8 cellular contexts compared by ENCODE assay signal in genomic region chr11:95922536-95923440, GRCh38. TPM values are rescaled to one million over a fixed set of nuclear protein-coding genes. Genes with fewer than 3 reads are reported as not detected.
DNase-seq lines count a peak whose midpoint lies in the region.

No MANE protein-coding gene starts in this region.

- H3K4me1 Mint-ChIP-seq in activated naive CD4-positive, alpha-beta T cell treated with anti-CD3 and anti-CD28 coated beads, Interleukin-2, amount 10 ng/mL, durations not matched to agents 7 days and 5 days = peaks cover 24% of the 10 kb centered on the region
- H3K4me1 Mint-ChIP-seq in activated CD4-positive, alpha-beta memory T cell treated with anti-CD3 and anti-CD28 coated beads, Interleukin-2, amount 10 ng/mL, durations not matched to agents 7 days and 5 days = peaks cover 25% of the 10 kb centered on the region

- peaks cover 17% of the 10 kb centered on the region for H3K4me1 ChIP-seq in iPS-18a (ENCODE audit: control insufficient read depth, low read depth, low read length)
- no peaks in the 10 kb centered on the region for H3K4me1 ChIP-seq in stomach smooth muscle (ENCODE audit: control insufficient read depth, insufficient read depth, low read length)

- POLR2A ChIA-PET in activated CD4-positive, alpha-beta memory T cell treated with anti-CD3 and anti-CD28 coated beads, Interleukin-2, amount 10 ng/mL, durations not matched to agents 7 days and 5 days (lab: Charles Lee) = interaction anchor here (1.2 to 1.3 kb wide), 3 partner anchors 20 to 133 kb away, joined by 3 to 4 read pairs (median 4); partner anchors contain the start of genes CEP57 and FAM76B

- no peak for DNase-seq in activated naive CD4-positive, alpha-beta T cell treated with anti-CD3 and anti-CD28 coated beads, Interleukin-2, amount 10 ng/mL, durations not matched to agents 7 days and 5 days
- DNase-seq in activated naive CD4-positive, alpha-beta T cell treated with anti-CD3 and anti-CD28 coated beads, Interleukin-2, amount 50 U/mL, for 16 hours = no peak
- no peak for DNase-seq in activated CD4-positive, alpha-beta memory T cell treated with anti-CD3 and anti-CD28 coated beads, Interleukin-2, amount 10 ng/mL, durations not matched to agents 7 days and 5 days
- DNase-seq in LoVo (ENCODE audit: low spot score) (no peak), iPS-NIHi11 (ENCODE audit: low spot score) (no peak)
- DNase-seq in stimulated activated CD4-positive, alpha-beta T cell treated with anti-CD3 and anti-CD28 coated beads, Interleukin-4, amount 100 ng/mL, for 1 hour = no peak

- H3K27me3 ChIP-seq in iPS-18a (ENCODE audit: control insufficient read depth, insufficient read depth, low read length) (no peaks in the 10 kb centered on the region), stomach smooth muscle (ENCODE audit: control insufficient read depth in 1 of 2, insufficient read depth in 2 of 2, low read length in 2 of 2) (no peaks in the 10 kb centered on the region)

- H3K4me3 ChIP-seq in iPS-18a (ENCODE audit: low read length) = peak overlapping the region; percentile 92
- peak overlapping the region; percentile 89 to 90 for H3K4me3 ChIP-seq in stomach smooth muscle (ENCODE audit: low read length in 2 of 2)

- H3K9me3 ChIP-seq in iPS-18a (ENCODE audit: control insufficient read depth, low read depth, low read length) (no peaks in the 10 kb centered on the region), stomach smooth muscle (ENCODE audit: control insufficient read depth in 2 of 2, low read length in 2 of 2) (no peaks in the 10 kb centered on the region)

- H3K36me3 Mint-ChIP-seq in activated naive CD4-positive, alpha-beta T cell treated with anti-CD3 and anti-CD28 coated beads, Interleukin-2, amount 10 ng/mL, durations not matched to agents 7 days and 5 days = peaks cover 3% of the 10 kb centered on the region
- H3K36me3 Mint-ChIP-seq in activated CD4-positive, alpha-beta memory T cell treated with anti-CD3 and anti-CD28 coated beads, Interleukin-2, amount 10 ng/mL, durations not matched to agents 7 days and 5 days (ENCODE audit: low read depth) = peaks cover 7% of the 10 kb centered on the region

- H3K9me3 Mint-ChIP-seq in activated naive CD4-positive, alpha-beta T cell treated with anti-CD3 and anti-CD28 coated beads, Interleukin-2, amount 10 ng/mL, durations not matched to agents 7 days and 5 days = no peaks in the 10 kb centered on the region
- no peaks in the 10 kb centered on the region for H3K9me3 Mint-ChIP-seq in activated CD4-positive, alpha-beta memory T cell treated with anti-CD3 and anti-CD28 coated beads, Interleukin-2, amount 10 ng/mL, durations not matched to agents 7 days and 5 days

- H3K36me3 ChIP-seq in iPS-18a (ENCODE audit: control insufficient read depth, low read depth, low read length) = no peaks in the 10 kb centered on the region
- H3K36me3 ChIP-seq in stomach smooth muscle (ENCODE audit: control insufficient read depth in 2 of 2, insufficient read depth in 2 of 2, low read length in 2 of 2) = no peaks in the 10 kb centered on the region

- H3K9ac ChIP-seq in iPS-18a (ENCODE audit: low read length) (peak overlapping the region; percentile 83), stomach smooth muscle (ENCODE audit: low read length in 2 of 2) (peak overlapping the region; percentile 90 to 99)

- CTCF ChIA-PET in activated naive CD4-positive, alpha-beta T cell treated with anti-CD3 and anti-CD28 coated beads, Interleukin-2, amount 10 ng/mL, durations not matched to agents 7 days and 5 days (lab: Charles Lee) = interaction anchor here (0.6 kb wide), 1 partner anchor 1406 kb away, joined by 3 read pairs; no protein-coding TSS in a partner anchor
- CTCF ChIA-PET in activated CD4-positive, alpha-beta memory T cell treated with anti-CD3 and anti-CD28 coated beads, Interleukin-2, amount 10 ng/mL, durations not matched to agents 7 days and 5 days (lab: Charles Lee) = interaction anchor here (0.6 to 1.7 kb wide), 5 partner anchors 11 to 420 kb away, joined by 3 to 7 read pairs (median 4); partner anchors contain the start of gene MAML2

- H3K27ac ChIP-seq in iPS-18a (ENCODE audit: low read length) (peak overlapping the region; percentile 94), stomach smooth muscle (ENCODE audit: low read length) (peak overlapping the region; percentile 87)

- peak overlapping the region; percentile 79 for H3K4me3 Mint-ChIP-seq in activated naive CD4-positive, alpha-beta T cell treated with anti-CD3 and anti-CD28 coated beads, Interleukin-2, amount 10 ng/mL, durations not matched to agents 7 days and 5 days
- peak overlapping the region; percentile 97 for H3K4me3 Mint-ChIP-seq in activated CD4-positive, alpha-beta memory T cell treated with anti-CD3 and anti-CD28 coated beads, Interleukin-2, amount 10 ng/mL, durations not matched to agents 7 days and 5 days

- peaks cover 11% of the 10 kb centered on the region for H3K27me3 Mint-ChIP-seq in activated naive CD4-positive, alpha-beta T cell treated with anti-CD3 and anti-CD28 coated beads, Interleukin-2, amount 10 ng/mL, durations not matched to agents 7 days and 5 days
- no peaks in the 10 kb centered on the region for H3K27me3 Mint-ChIP-seq in activated CD4-positive, alpha-beta memory T cell treated with anti-CD3 and anti-CD28 coated beads, Interleukin-2, amount 10 ng/mL, durations not matched to agents 7 days and 5 days

- H3K27ac Mint-ChIP-seq in activated naive CD4-positive, alpha-beta T cell treated with anti-CD3 and anti-CD28 coated beads, Interleukin-2, amount 10 ng/mL, durations not matched to agents 7 days and 5 days = peak overlapping the region; percentile 29
- peak overlapping the region; percentile 62 for H3K27ac Mint-ChIP-seq in activated CD4-positive, alpha-beta memory T cell treated with anti-CD3 and anti-CD28 coated beads, Interleukin-2, amount 10 ng/mL, durations not matched to agents 7 days and 5 days

RNA-seq across cellular contexts. Expression of gene MTMR2, which starts 1.1 kb away (rescaled TPM):
- total RNA-seq in activated CD4-positive, alpha-beta memory T cell treated with anti-CD3 and anti-CD28 coated beads, Interleukin-2, amount 10 ng/mL, durations not matched to agents 7 days and 5 days = 10 to 100 TPM; 16.1 to 19.0 TPM
